Comparison of ENCODE assay signal across 36 cellular contexts in genomic region chr12:127667131-127667685, GRCh38.
"Had no signal": no experiment of that assay in that cellular context is flagged by ENCODE, and none has a peak within 500 bp of the region (broad histone marks: within the 10 kb centered on the region; RNA-seq: fewer than 3 reads in every experiment).

No MANE protein-coding gene starts in this region.

- H3K27me3 ChIP-seq: ascending aorta, Peyer's patch, SJSA1 had no signal

- H3K27me3 Mint-ChIP-seq: activated CD4-positive, alpha-beta T cell treated with anti-CD3 and anti-CD28 coated beads, Interleukin-2, amount 10 ng/mL, durations not matched to agents 24 days and 14 days; activated CD8-positive, alpha-beta T cell treated with anti-CD3 and anti-CD28 coated beads for 36 hours; activated naive CD4-positive, alpha-beta T cell treated with anti-CD3 and anti-CD28 coated beads, Interleukin-2, amount 50 U/mL, for 24 hours; activated naive CD8-positive, alpha-beta T cell treated with anti-CD3 and anti-CD28 coated beads, Interleukin-2, amount 10 ng/mL, durations not matched to agents 7 days and 5 days had no signal

- H3K4me1 Mint-ChIP-seq: activated CD4-positive, alpha-beta T cell treated with anti-CD3 and anti-CD28 coated beads, Interleukin-2, amount 10 ng/mL, durations not matched to agents 24 days and 14 days; activated naive CD4-positive, alpha-beta T cell treated with anti-CD3 and anti-CD28 coated beads, Interleukin-2, amount 50 U/mL, for 24 hours; activated naive CD8-positive, alpha-beta T cell treated with anti-CD3 and anti-CD28 coated beads, Interleukin-2, amount 10 ng/mL, durations not matched to agents 7 days and 5 days; activated T-helper 17 cell treated with anti-CD3 and anti-CD28 coated beads, Interleukin-2, amount 50 U/mL, for 72 hours had no signal

- H3K4me3 ChIP-seq: ascending aorta, Peyer's patch, SJSA1 had no signal

- H3K4me2 ChIP-seq: SK-N-SH had no signal

- H3K27ac Mint-ChIP-seq: activated CD4-positive, alpha-beta T cell treated with anti-CD3 and anti-CD28 coated beads, Interleukin-2, amount 10 ng/mL, durations not matched to agents 24 days and 14 days; activated CD8-positive, alpha-beta T cell treated with anti-CD3 and anti-CD28 coated beads for 36 hours; activated naive CD4-positive, alpha-beta T cell treated with anti-CD3 and anti-CD28 coated beads, Interleukin-2, amount 50 U/mL, for 24 hours; activated naive CD8-positive, alpha-beta T cell treated with anti-CD3 and anti-CD28 coated beads, Interleukin-2, amount 10 ng/mL, durations not matched to agents 7 days and 5 days; activated T-cell treated with anti-CD3 and anti-CD28 coated beads, Interleukin-2, amount 50 U/mL, for 72 hours; activated T-helper 17 cell treated with anti-CD3 and anti-CD28 coated beads, Interleukin-2, amount 50 U/mL, for 72 hours; brain; T-helper 1 cell treated with Interleukin-12 subunit alpha and Interleukin-12 subunit beta and Interleukin-4 antibody, amounts not matched to agents 30 μg/mL and 1 μg/mL, for 36 hours; T-helper 2 cell treated with Interferon-gamma antibody and Interleukin-4, amounts not matched to agents 5 μg/mL and 100 μg/mL, for 36 hours had no signal

- H3K36me3 Mint-ChIP-seq: activated naive CD4-positive, alpha-beta T cell treated with anti-CD3 and anti-CD28 coated beads, Interleukin-2, amount 50 U/mL, for 24 hours; activated naive CD8-positive, alpha-beta T cell treated with anti-CD3 and anti-CD28 coated beads, Interleukin-2, amount 10 ng/mL, durations not matched to agents 7 days and 5 days; brain had no signal

- H3K27ac ChIP-seq: ascending aorta, Peyer's patch, SJSA1 had no signal

- H3K9me3 Mint-ChIP-seq: activated CD4-positive, alpha-beta T cell treated with anti-CD3 and anti-CD28 coated beads, Interleukin-2, amount 10 ng/mL, durations not matched to agents 24 days and 14 days; activated CD8-positive, alpha-beta T cell treated with anti-CD3 and anti-CD28 coated beads for 36 hours; activated naive CD4-positive, alpha-beta T cell treated with anti-CD3 and anti-CD28 coated beads, Interleukin-2, amount 50 U/mL, for 24 hours; activated T-helper 17 cell treated with anti-CD3 and anti-CD28 coated beads, Interleukin-2, amount 50 U/mL, for 72 hours; T-helper 2 cell treated with Interferon-gamma antibody and Interleukin-4, amounts not matched to agents 5 μg/mL and 100 μg/mL, for 36 hours had no signal

- H3K9ac ChIP-seq: SK-N-SH had no signal

- DNase-seq: activated CD4-positive, alpha-beta T cell treated with anti-CD3 and anti-CD28 coated beads, Interleukin-2, amount 10 ng/mL, durations not matched to agents 24 days and 14 days; activated CD4-positive, alpha-beta T cell treated with anti-CD3 and anti-CD28 coated beads, Interleukin-2, amount 50 U/mL, for 4 hours; activated CD8-positive, alpha-beta T cell treated with anti-CD3 and anti-CD28 coated beads for 36 hours; activated effector memory CD4-positive, alpha-beta T cell treated with anti-CD3 and anti-CD28 coated beads, Interleukin-2, amount 50 U/mL, for 16 hours; activated naive CD4-positive, alpha-beta T cell treated with Interleukin-2 at 50 U/mL for 16 hours; activated naive CD8-positive, alpha-beta T cell treated with anti-CD3 and anti-CD28 coated beads, Interleukin-2, amount 10 ng/mL, durations not matched to agents 7 days and 5 days; activated T-cell treated with anti-CD3 and anti-CD28 coated beads, Interleukin-2, amount 50 U/mL, for 1 hour; activated T-cell treated with anti-CD3 and anti-CD28 coated beads, Interleukin-2, amount 50 U/mL, for 72 hours; amygdala; caudate nucleus; cerebellar nuclear complex; MM.1S; MV-4-11; NCI-H1092; NCI-H1417; NCI-H146; NCI-H187; NCI-H2029 treated with DMSO at 0.1 percent for 48 hours; NCI-H2107; NCI-H2171; NCI-H510A; NCI-H526; NCI-H748 treated with DMSO at 0.1 percent for 48 hours; NK-92 treated with Interleukin-12 subunit alpha and Interleukin-12 subunit beta, amount 100 ng/mL, for 24 hours; PC-3; Peyer's patch; RPMI8226; SHP77 treated with DMSO at 0.1 percent for 48 hours; SK-N-SH had no signal

- H3K4me1 ChIP-seq: ascending aorta, Peyer's patch, SJSA1 had no signal

- H3K36me3 ChIP-seq: ascending aorta, Peyer's patch, SJSA1 had no signal

- H3K4me3 Mint-ChIP-seq: activated CD4-positive, alpha-beta T cell treated with anti-CD3 and anti-CD28 coated beads, Interleukin-2, amount 10 ng/mL, durations not matched to agents 24 days and 14 days; activated CD8-positive, alpha-beta T cell treated with anti-CD3 and anti-CD28 coated beads for 36 hours; activated naive CD4-positive, alpha-beta T cell treated with anti-CD3 and anti-CD28 coated beads, Interleukin-2, amount 50 U/mL, for 24 hours; activated naive CD8-positive, alpha-beta T cell treated with anti-CD3 and anti-CD28 coated beads, Interleukin-2, amount 10 ng/mL, durations not matched to agents 7 days and 5 days; activated T-cell treated with anti-CD3 and anti-CD28 coated beads, Interleukin-2, amount 50 U/mL, for 72 hours; activated T-helper 17 cell treated with anti-CD3 and anti-CD28 coated beads, Interleukin-2, amount 50 U/mL, for 72 hours; brain; T-helper 1 cell treated with Interleukin-12 subunit alpha and Interleukin-12 subunit beta and Interleukin-4 antibody, amounts not matched to agents 30 μg/mL and 1 μg/mL, for 36 hours; T-helper 2 cell treated with Interferon-gamma antibody and Interleukin-4, amounts not matched to agents 5 μg/mL and 100 μg/mL, for 36 hours had no signal

- ATAC-seq: activated CD8-positive, alpha-beta T cell treated with anti-CD3 and anti-CD28 coated beads for 36 hours; activated T-cell treated with anti-CD3 and anti-CD28 coated beads, Interleukin-2, amount 50 U/mL, for 72 hours; activated T-helper 17 cell treated with anti-CD3 and anti-CD28 coated beads, Interleukin-2, amount 50 U/mL, for 72 hours; PC-3 had no signal

- H3K9me3 ChIP-seq: ascending aorta, Peyer's patch, SJSA1, SK-N-SH had no signal
